Comparison of ENCODE assay signal across 21 cellular contexts in genomic region chr1:89542345-89542744, GRCh38. TPM values are rescaled to one million over a fixed set of nuclear protein-coding genes. Genes with fewer than 3 reads are reported as not detected.
DNase-seq lines count a peak whose midpoint lies in the region; ATAC-seq, FAIRE-seq and TF ChIP-seq lines count a peak whose summit lies in the region.
"Had no signal": no experiment of that assay in that cellular context is flagged by ENCODE, and none has a peak within 500 bp of the region (broad histone marks: within the 10 kb centered on the region; RNA-seq: fewer than 3 reads in every experiment).

No MANE protein-coding gene starts in this region.

- DNase-seq in activated CD4-positive, alpha-beta T cell treated with anti-CD3 and anti-CD28 coated beads for 36 hours: no peak
- no peak for DNase-seq in activated CD4-positive, alpha-beta T cell treated with anti-CD3 and anti-CD28 coated beads for 4 hours
- DNase-seq in activated T-cell treated with anti-CD3 and anti-CD28 coated beads, Interleukin-2, amount 50 U/mL, for 72 hours: no peak
- DNase-seq in activated T-cell treated with anti-CD3 and anti-CD28 coated beads, Interleukin-2, amount 50 U/mL, for 1 hour: no peak
- DNase-seq in K562 (ENCODE audit: extremely low read depth in 1 of 4, low spot score in 3 of 4): no peak
- DNase-seq: MV-4-11, NCI-H1105, NCI-H1436 treated with DMSO at 0.1 percent for 48 hours, NCI-H187 treated with DMSO at 0.1 percent for 48 hours, NCI-H2171 treated with DMSO at 0.1 percent for 48 hours, NCI-H446, NCI-H524 treated with DMSO at 0.1 percent for 48 hours, NCI-H774, SIG-M5 had no signal

- WGBS in K562 (ENCODE audit: insufficient coverage, low coverage, missing lambda C conversion rate): 27% methylated on average over 1 of the region's 1 CpG

- H2AFZ ChIP-seq in K562 (ENCODE audit: low read depth, low read length): no peak overlapping the region

- no TSS peak for BruUV-seq in K562 (replicated peaks; lab: Mats Ljungman, UMichigan)

- H3K36me3 ChIP-seq in K562 (ENCODE audit: control insufficient read depth, insufficient read depth, low read length): peaks cover 17% of the 10 kb centered on the region

- peak overlapping the region; percentile 62 for H3K4me2 ChIP-seq in K562 (ENCODE audit: insufficient read depth, low read length)

- no peak for TF ChIP-seq RAD21 in K562 (CRISPR knock-in tag; conservative IDR thresholded peaks at IDR 0.05 in 1 of 2, IDR thresholded peaks at IDR 0.05 in 1 of 2)

- no peak for TF ChIP-seq EP300 in K562 (IDR thresholded peaks at IDR 0.05; ENCODE audit: low read length)

- CTCF ChIA-PET in activated CD4-positive, alpha-beta T cell treated with anti-CD3 and anti-CD28 coated beads for 36 hours (lab: Charles Lee): no interaction called here
- CTCF ChIA-PET in K562 (lab: Yijun Ruan, JAX; ENCODE audit: low intra/inter-chr PET ratio): no interaction called here

- no peak for ATAC-seq in activated CD4-positive, alpha-beta T cell treated with anti-CD3 and anti-CD28 coated beads for 36 hours
- no peak for ATAC-seq in activated T-cell treated with anti-CD3 and anti-CD28 coated beads, Interleukin-2, amount 50 U/mL, for 72 hours (replicated peaks in 1 of 2)
- no peak for ATAC-seq in activated T-helper 17 cell treated with anti-CD3 and anti-CD28 coated beads, Interleukin-2, amount 50 U/mL, for 72 hours (replicated peaks)
- ATAC-seq in K562 (no peak), HG03460 (IDR thresholded peaks at IDR 0.05; ENCODE audit: unreplicated experiment) (no peak)
- ATAC-seq: HepG2 had no signal

- FAIRE-seq in K562 (lab: Jason Lieb, UNC): no peak
- FAIRE-seq: D721Med, GM18507, H54, HepG2, RCC 7860 had no signal

- POLR2A ChIA-PET in activated CD4-positive, alpha-beta T cell treated with anti-CD3 and anti-CD28 coated beads for 36 hours (lab: Charles Lee): no interaction called here
- POLR2A ChIA-PET in K562 (lab: Yijun Ruan, JAX): interaction anchor here (1.7 to 2.7 kb wide), 2 partner anchors 9 kb away, joined by 5 to 8 read pairs; no protein-coding TSS in a partner anchor

- no peaks in the 10 kb centered on the region for H3K9me1 ChIP-seq in K562 (ENCODE audit: control insufficient read depth, insufficient read depth, low read length)

- in situ Hi-C loops in K562 (cut with MboI): no loop called here

- peak overlapping the region; percentile 22 to 75; a peak in 3 of 4 replicates for H3K9ac ChIP-seq in K562 (ENCODE audit: insufficient read depth in 1 of 2, low read depth in 2 of 2, low read length in 2 of 2)

- no peaks in the 10 kb centered on the region for H4K20me1 ChIP-seq in K562 (replicated peaks; ENCODE audit: control insufficient read depth, insufficient read depth, low read length)

- peak overlapping the region; percentile 89 for H3K27ac ChIP-seq in K562 (ENCODE audit: extremely low read depth, low read depth, low read length)

- H3K4me1 ChIP-seq in K562 (replicated peaks in 1 of 2; ENCODE audit: control insufficient read depth in 2 of 2, insufficient read depth in 2 of 2, low read length in 2 of 2): peaks cover 26 to 81% of the 10 kb centered on the region in 2 experiments

- peak overlapping the region; percentile 68 for H3K27ac Mint-ChIP-seq in activated CD4-positive, alpha-beta T cell treated with anti-CD3 and anti-CD28 coated beads for 36 hours
- H3K27ac Mint-ChIP-seq in activated T-cell treated with anti-CD3 and anti-CD28 coated beads, Interleukin-2, amount 50 U/mL, for 72 hours: peak overlapping the region; percentile 47
- H3K27ac Mint-ChIP-seq in activated T-helper 17 cell treated with anti-CD3 and anti-CD28 coated beads, Interleukin-2, amount 50 U/mL, for 72 hours: peak overlapping the region; percentile 51

- H3K9me3 Mint-ChIP-seq in activated CD4-positive, alpha-beta T cell treated with anti-CD3 and anti-CD28 coated beads for 36 hours (ENCODE audit: low read depth): peaks cover 2% of the 10 kb centered on the region
- H3K9me3 Mint-ChIP-seq in activated T-cell treated with anti-CD3 and anti-CD28 coated beads, Interleukin-2, amount 50 U/mL, for 72 hours: no peaks in the 10 kb centered on the region
- H3K9me3 Mint-ChIP-seq in activated T-helper 17 cell treated with anti-CD3 and anti-CD28 coated beads, Interleukin-2, amount 50 U/mL, for 72 hours: no peaks in the 10 kb centered on the region

- no peak overlapping the region for H3K4me3 ChIP-seq in K562

- no peak overlapping the region for H3K4me3 Mint-ChIP-seq in activated CD4-positive, alpha-beta T cell treated with anti-CD3 and anti-CD28 coated beads for 36 hours
- peak overlapping the region in 1 of 2 donors; percentile 25 for H3K4me3 Mint-ChIP-seq in activated T-cell treated with anti-CD3 and anti-CD28 coated beads, Interleukin-2, amount 50 U/mL, for 72 hours
- H3K4me3 Mint-ChIP-seq in activated T-helper 17 cell treated with anti-CD3 and anti-CD28 coated beads, Interleukin-2, amount 50 U/mL, for 72 hours: peak overlapping the region; percentile 35

- peaks cover 93% of the 10 kb centered on the region for H3K79me2 ChIP-seq in K562 (ENCODE audit: control insufficient read depth, insufficient read depth, low read length)

- no peaks in the 10 kb centered on the region for H3K27me3 Mint-ChIP-seq in activated CD4-positive, alpha-beta T cell treated with anti-CD3 and anti-CD28 coated beads for 36 hours
- H3K27me3 Mint-ChIP-seq in activated T-cell treated with anti-CD3 and anti-CD28 coated beads, Interleukin-2, amount 50 U/mL, for 72 hours (ENCODE audit: low read depth): no peaks in the 10 kb centered on the region
- no peaks in the 10 kb centered on the region for H3K27me3 Mint-ChIP-seq in activated T-helper 17 cell treated with anti-CD3 and anti-CD28 coated beads, Interleukin-2, amount 50 U/mL, for 72 hours

- peaks cover 48% of the 10 kb centered on the region for H3K36me3 Mint-ChIP-seq in activated CD4-positive, alpha-beta T cell treated with anti-CD3 and anti-CD28 coated beads for 36 hours (ENCODE audit: low read depth)
- peaks cover 9 to 18% of the 10 kb centered on the region in 2 donors for H3K36me3 Mint-ChIP-seq in activated T-cell treated with anti-CD3 and anti-CD28 coated beads, Interleukin-2, amount 50 U/mL, for 72 hours (ENCODE audit: insufficient read depth in 2 of 2)
- peaks cover 71% of the 10 kb centered on the region for H3K36me3 Mint-ChIP-seq in activated T-helper 17 cell treated with anti-CD3 and anti-CD28 coated beads, Interleukin-2, amount 50 U/mL, for 72 hours (ENCODE audit: low read depth)

- no peaks in the 10 kb centered on the region for H3K9me3 ChIP-seq in K562 (replicated peaks; ENCODE audit: control insufficient read depth, insufficient read depth, low read depth, low read length)

- TF ChIP-seq POLR2A in K562 (conservative IDR thresholded peaks at IDR 0.05): no peak

- H3K4me1 Mint-ChIP-seq in activated CD4-positive, alpha-beta T cell treated with anti-CD3 and anti-CD28 coated beads for 36 hours: peaks cover 84% of the 10 kb centered on the region
- H3K4me1 Mint-ChIP-seq in activated T-cell treated with anti-CD3 and anti-CD28 coated beads, Interleukin-2, amount 50 U/mL, for 72 hours (ENCODE audit: low read depth): peaks cover 90% of the 10 kb centered on the region
- H3K4me1 Mint-ChIP-seq in activated T-helper 17 cell treated with anti-CD3 and anti-CD28 coated beads, Interleukin-2, amount 50 U/mL, for 72 hours: peaks cover 51% of the 10 kb centered on the region

- no peak for TF ChIP-seq CTCF in K562 (IDR thresholded peaks at IDR 0.05 in 2 of 3, conservative IDR thresholded peaks at IDR 0.05 in 1 of 3; ENCODE audit: insufficient read depth in 2 of 3, low read depth in 1 of 3, low read length in 3 of 3)

- H3K27me3 ChIP-seq in K562 (ENCODE audit: control insufficient read depth in 2 of 2, insufficient read depth in 2 of 2, low read length in 2 of 2): no peaks in the 10 kb centered on the region

- intact Hi-C loops in activated CD4-positive, alpha-beta T cell treated with anti-CD3 and anti-CD28 coated beads for 36 hours (cut with DNase I, micrococcal nuclease): loop anchor here in 1 of 2 experiments (10.0 kb wide), 1 partner anchor 498 kb away; no protein-coding TSS in a partner anchor
- intact Hi-C loops in K562 (cut with micrococcal nuclease): loop anchor here (10.0 kb wide), 1 partner anchor 352 kb away; no protein-coding TSS in a partner anchor

TF ChIP-seq in K562, 482 proteins besides CTCF, POLR2A, EP300 and RAD21 (continues in another document):
- peak; percentile 96 for TF ChIP-seq ZNF24 (IDR thresholded peaks at IDR 0.05)
- no peak for TF ChIP-seq SIN3A (IDR thresholded peaks at IDR 0.05; ENCODE audit: borderline replicate concordance in 2 of 2, control insufficient read depth in 1 of 2, low read depth in 2 of 2, low read length in 2 of 2)
- TF ChIP-seq LCOR (CRISPR knock-in tag; IDR thresholded peaks at IDR 0.05): no peak
- TF ChIP-seq HNRNPL (IDR thresholded peaks at IDR 0.05; ENCODE audit: low read depth, low read length): no peak
- TF ChIP-seq ZNF23 (CRISPR knock-in tag; IDR thresholded peaks at IDR 0.05): 0 out of 2 replicates have a peak, but pooled peaks have one; percentile 6
- TF ChIP-seq ZNF561 (CRISPR knock-in tag; conservative IDR thresholded peaks at IDR 0.05): no peak
- TF ChIP-seq PCBP1 (IDR thresholded peaks at IDR 0.05; ENCODE audit: low read depth, low read length, poor library complexity, severe bottlenecking): no peak

RNA-seq across cellular contexts. Expression of gene LRRC8B, which starts 17.7 kb away (rescaled TPM):
- 10 to 100 TPM; 38.9 to 41.5 TPM for total RNA-seq in activated CD4-positive, alpha-beta T cell treated with anti-CD3 and anti-CD28 coated beads for 36 hours
- total RNA-seq in activated T-cell treated with anti-CD3 and anti-CD28 coated beads, Interleukin-2, amount 50 U/mL, for 72 hours: 10 to 100 TPM; 33.8 to 38.9 TPM
- total RNA-seq in activated T-helper 17 cell treated with anti-CD3 and anti-CD28 coated beads, Interleukin-2, amount 50 U/mL, for 72 hours: 10 to 100 TPM; 16.3 to 45.8 TPM
- 81.4 and 138 TPM in 2 replicates for total RNA-seq in K562 (2011; cell fraction: chromatin; rRNA removed; ENCODE audit: low replicate concordance)
- 30.5 and 31.5 TPM in 2 replicates for total RNA-seq in K562 (2011; cell fraction: nucleolus; rRNA removed)
- total RNA-seq in K562 (2011; cell fraction: nucleoplasm; rRNA removed): 59.8 and 105 TPM in 2 replicates
- total RNA-seq in K562 (2014; rRNA removed) (9.2 and 9.7 TPM in 2 replicates), K562 (2014; rRNA removed; fragmentation: Illumina TruSeq; extraction: Trizol) (17.1 and 21.9 TPM in 2 replicates), K562 (2015; rRNA removed; fragmentation: Illumina TruSeq; extraction: Trizol) (13.5 and 14.4 TPM in 2 replicates), K562 (2021) (20.3 and 25.7 TPM in 2 replicates)
- polyA plus RNA-seq in K562 (2011; rRNA removed) (42.3 and 43.7 TPM in 2 replicates), K562 (2014; fragmentation: Illumina TruSeq; extraction: Trizol) (15.8 and 16.0 TPM in 2 replicates), K562 (2014; fragmentation: Nextera tagmentation; extraction: Ambion mirVana) (1 to 10 TPM; 4.3 to 5.7 TPM), K562 (2014; rRNA removed) (10.5 and 12.3 TPM in 2 replicates)
- polyA plus RNA-seq in K562 (2011; cell fraction: cytosol; rRNA removed): 41.1 and 45.8 TPM in 2 replicates
- 32.4 and 41.6 TPM in 2 replicates for polyA plus RNA-seq in K562 (2011; cell fraction: nucleus; rRNA removed)
- 9.3 and 9.9 TPM in 2 replicates for polyA plus RNA-seq in K562 (2012)
- 79.3 and 80.5 TPM in 2 replicates for polyA minus RNA-seq in K562 (2011; rRNA and poly(A)+ RNA removed)
- polyA minus RNA-seq in K562 (2011; cell fraction: cytosol; rRNA and poly(A)+ RNA removed): 32.1 and 35.7 TPM in 2 replicates
- polyA minus RNA-seq in K562 (2011; cell fraction: nucleus; rRNA and poly(A)+ RNA removed): 33.3 and 46.1 TPM in 2 replicates
